Comparison of ENCODE assay signal across 24 cellular contexts in the genomic region with DNA sequence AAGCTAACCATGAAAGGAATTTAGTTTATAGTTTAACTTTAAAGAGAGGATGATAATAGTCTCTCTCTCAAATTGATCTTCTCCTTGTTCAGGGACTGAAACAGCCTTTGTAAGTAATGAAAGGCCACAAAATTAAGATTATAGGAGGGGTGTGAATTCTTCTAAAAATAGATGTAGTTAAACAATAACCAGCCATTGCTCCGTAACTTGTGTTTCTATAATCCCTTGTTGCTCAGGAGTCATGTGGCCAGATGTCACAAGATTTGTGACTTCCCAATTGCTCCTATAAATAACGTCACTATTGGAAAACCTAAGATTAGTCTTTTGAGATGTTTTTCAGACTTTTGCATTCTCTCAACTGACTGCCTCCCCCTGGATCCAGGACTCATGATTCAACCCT.
"Had no signal": no experiment of that assay in that cellular context is flagged by ENCODE, and none has a peak within 500 bp of the region (broad histone marks: within the 10 kb centered on the region; RNA-seq: fewer than 3 reads in every experiment).

No MANE protein-coding gene starts in this region.

- H3K4me3 Mint-ChIP-seq: activated CD4-positive, alpha-beta T cell treated with anti-CD3 and anti-CD28 coated beads, Interleukin-2, amount 10 ng/mL, durations not matched to agents 7 days and 5 days; activated CD8-positive, alpha-beta memory T cell treated with anti-CD3 and anti-CD28 coated beads, Interleukin-2, amount 10 ng/mL, durations not matched to agents 7 days and 5 days; activated CD8-positive, alpha-beta T cell treated with anti-CD3 and anti-CD28 coated beads for 36 hours; activated naive CD4-positive, alpha-beta T cell treated with anti-CD3 and anti-CD28 coated beads, Interleukin-2, amount 50 U/mL, for 24 hours; dendritic cell treated with granulocyte-macrophage colony-stimulating factor and Interleukin-4, amounts not matched to agents 40 ng/mL and 50 ng/mL, for 4 days; immature natural killer cell had no signal

- H3K4me3 ChIP-seq: body of pancreas, cardiac muscle cell, testis, upper lobe of left lung had no signal

- H3K27me3 Mint-ChIP-seq: activated CD4-positive, alpha-beta T cell treated with anti-CD3 and anti-CD28 coated beads, Interleukin-2, amount 10 ng/mL, durations not matched to agents 7 days and 5 days had no signal

- H3K27ac Mint-ChIP-seq: activated CD4-positive, alpha-beta T cell treated with anti-CD3 and anti-CD28 coated beads, Interleukin-2, amount 10 ng/mL, durations not matched to agents 7 days and 5 days; activated CD8-positive, alpha-beta memory T cell treated with anti-CD3 and anti-CD28 coated beads, Interleukin-2, amount 10 ng/mL, durations not matched to agents 7 days and 5 days; activated CD8-positive, alpha-beta T cell treated with anti-CD3 and anti-CD28 coated beads for 36 hours; activated naive CD4-positive, alpha-beta T cell treated with anti-CD3 and anti-CD28 coated beads, Interleukin-2, amount 50 U/mL, for 24 hours; dendritic cell treated with granulocyte-macrophage colony-stimulating factor and Interleukin-4, amounts not matched to agents 40 ng/mL and 50 ng/mL, for 4 days; immature natural killer cell had no signal

- FAIRE-seq: endometrium had no signal

- ATAC-seq: activated CD4-positive, CD25-positive, alpha-beta regulatory T cell treated with anti-CD3 and anti-CD28 coated beads, Interleukin-2, amount 50 U/mL, for 24 hours; activated CD8-positive, alpha-beta memory T cell treated with anti-CD3 and anti-CD28 coated beads, Interleukin-2, amount 10 ng/mL, durations not matched to agents 7 days and 5 days; activated CD8-positive, alpha-beta T cell treated with anti-CD3 and anti-CD28 coated beads for 36 hours; body of pancreas had no signal

- H3K9me3 Mint-ChIP-seq: activated CD4-positive, alpha-beta T cell treated with anti-CD3 and anti-CD28 coated beads, Interleukin-2, amount 10 ng/mL, durations not matched to agents 7 days and 5 days; activated CD8-positive, alpha-beta T cell treated with anti-CD3 and anti-CD28 coated beads for 36 hours; activated naive CD4-positive, alpha-beta T cell treated with anti-CD3 and anti-CD28 coated beads, Interleukin-2, amount 50 U/mL, for 24 hours; dendritic cell treated with granulocyte-macrophage colony-stimulating factor and Interleukin-4, amounts not matched to agents 40 ng/mL and 50 ng/mL, for 4 days had no signal

- H3K36me3 Mint-ChIP-seq: activated CD8-positive, alpha-beta memory T cell treated with anti-CD3 and anti-CD28 coated beads, Interleukin-2, amount 10 ng/mL, durations not matched to agents 7 days and 5 days; activated naive CD4-positive, alpha-beta T cell treated with anti-CD3 and anti-CD28 coated beads, Interleukin-2, amount 50 U/mL, for 24 hours; immature natural killer cell had no signal

- H3K27ac ChIP-seq: body of pancreas, cardiac muscle cell, testis, upper lobe of left lung, VCaP had no signal

- DNase-seq: activated CD4-positive, alpha-beta T cell treated with anti-CD3 and anti-CD28 coated beads, Interleukin-2, amount 10 ng/mL, durations not matched to agents 7 days and 5 days; activated CD8-positive, alpha-beta memory T cell treated with anti-CD3 and anti-CD28 coated beads, Interleukin-2, amount 10 ng/mL, durations not matched to agents 7 days and 5 days; activated CD8-positive, alpha-beta T cell treated with anti-CD3 and anti-CD28 coated beads for 36 hours; activated gamma-delta T cell; activated T-cell treated with anti-CD3 and anti-CD28 coated beads for 4 hours; anterior cingulate cortex; body of pancreas; effector CD4-positive, alpha-beta T cell; erythroblast; foreskin fibroblast; immature natural killer cell; kidney glomerular epithelial cell; occipital lobe; stimulated activated CD4-positive, alpha-beta T cell treated with anti-CD3 and anti-CD28 coated beads, Interleukin-2, amount 100 ng/mL, for 48 hours; stimulated activated CD8-positive, alpha-beta memory T cell treated with anti-CD3 and anti-CD28 coated beads, Interleukin-4, amount 100 ng/mL, for 48 hours; stimulated activated naive CD4-positive, alpha-beta T cell; testis; upper lobe of left lung had no signal

- H3K4me1 Mint-ChIP-seq: activated CD4-positive, alpha-beta T cell treated with anti-CD3 and anti-CD28 coated beads, Interleukin-2, amount 10 ng/mL, durations not matched to agents 7 days and 5 days; activated CD8-positive, alpha-beta memory T cell treated with anti-CD3 and anti-CD28 coated beads, Interleukin-2, amount 10 ng/mL, durations not matched to agents 7 days and 5 days; activated naive CD4-positive, alpha-beta T cell treated with anti-CD3 and anti-CD28 coated beads, Interleukin-2, amount 50 U/mL, for 24 hours; immature natural killer cell had no signal

- H3K9me3 ChIP-seq: body of pancreas, testis, upper lobe of left lung had no signal

- H3K4me1 ChIP-seq: testis had no signal

- H3K36me3 ChIP-seq: cardiac muscle cell, upper lobe of left lung had no signal
